In genomic region chr1:172360960-172361359, GRCh38 we compare ENCODE assay signal across 12 cellular contexts. TPM values are rescaled to one million over a fixed set of nuclear protein-coding genes. Genes with fewer than 3 reads are reported as not detected.
DNase-seq lines count a peak whose midpoint lies in the region; ATAC-seq, FAIRE-seq and TF ChIP-seq lines count a peak whose summit lies in the region.
"Had no signal": no experiment of that assay in that cellular context is flagged by ENCODE, and none has a peak within 500 bp of the region (broad histone marks: within the 10 kb centered on the region; RNA-seq: fewer than 3 reads in every experiment).

No MANE protein-coding gene starts in this region.

- peaks cover 29% of the 10 kb centered on the region for H3K4me1 Mint-ChIP-seq in activated B cell treated with CpG ODN at 0.5 μM for 24 hours

- ATAC-seq in A549 (no peak), HG02610 (IDR thresholded peaks at IDR 0.05; ENCODE audit: unreplicated experiment) (peak; percentile 40), activated B cell treated with CpG ODN at 0.5 μM for 24 hours (ENCODE audit: low read depth) (peak; percentile 58), GM18909 (IDR thresholded peaks at IDR 0.05; ENCODE audit: poor library complexity, unreplicated experiment) (no peak)
- ATAC-seq: activated T-helper 17 cell treated with anti-CD3 and anti-CD28 coated beads, Interleukin-2, amount 50 U/mL, for 72 hours had no signal

- intact Hi-C loops in activated B cell treated with CpG ODN at 0.5 μM for 24 hours (cut with micrococcal nuclease) = loop anchor here (1.0 kb wide), 2 partner anchors 15 to 38 kb away; no protein-coding TSS in a partner anchor

- no peak overlapping the region for H3K27ac Mint-ChIP-seq in activated B cell treated with CpG ODN at 0.5 μM for 24 hours
- H3K27ac Mint-ChIP-seq: activated T-helper 17 cell treated with anti-CD3 and anti-CD28 coated beads, Interleukin-2, amount 50 U/mL, for 72 hours had no signal

- peak overlapping the region; percentile 66 for H3K4me2 ChIP-seq in A549

- CTCF ChIA-PET in A549 (lab: Yijun Ruan, JAX) (interaction anchor here (1.4 to 3.7 kb wide), 3 partner anchors 18 to 358 kb away, joined by 3 to 21 read pairs (median 4); no protein-coding TSS in a partner anchor), activated B cell treated with CpG ODN at 0.5 μM for 24 hours (lab: Charles Lee) (interaction anchor here (1.0 to 1.4 kb wide), 3 partner anchors 15 to 175 kb away, joined by 3 read pairs; no protein-coding TSS in a partner anchor)

- no peaks in the 10 kb centered on the region for H3K9me3 Mint-ChIP-seq in activated B cell treated with CpG ODN at 0.5 μM for 24 hours
- H3K9me3 Mint-ChIP-seq: activated T-helper 17 cell treated with anti-CD3 and anti-CD28 coated beads, Interleukin-2, amount 50 U/mL, for 72 hours had no signal

- peak overlapping the region; percentile 87 to 93 for H3K27ac ChIP-seq in A549
- peak overlapping the region; percentile 79 to 86 for H3K27ac ChIP-seq in mucosa of rectum (ENCODE audit: low read depth in 2 of 2, low read length in 2 of 2)
- H3K27ac ChIP-seq: brain microvascular endothelial cell, SJSA1 had no signal

- no peak for TF ChIP-seq CTCF in A549 (IDR thresholded peaks at IDR 0.05)
- TF ChIP-seq CTCF in activated B cell treated with CpG ODN at 0.5 μM for 24 hours (IDR thresholded peaks at IDR 0.05) = no peak

- H3K4me1 ChIP-seq in A549 (peaks cover 45% of the 10 kb centered on the region), mucosa of rectum (ENCODE audit: control insufficient read depth in 2 of 2, insufficient read depth in 2 of 2, low read length in 2 of 2) (peaks cover 35 to 41% of the 10 kb centered on the region in 2 donors)

- H3K4me3 ChIP-seq in A549 (no peak overlapping the region), mucosa of rectum (ENCODE audit: low read length in 2 of 2) (no peak overlapping the region)
- H3K4me3 ChIP-seq: SJSA1 had no signal

- no peak for TF ChIP-seq RAD21 in A549 (conservative IDR thresholded peaks at IDR 0.05 in 1 of 2, IDR thresholded peaks at IDR 0.05 in 1 of 2)

- 89% methylated on average over 5 of the region's 5 CpGs for WGBS in A549 (ENCODE audit: missing lambda C conversion rate)

- POLR2A ChIA-PET in A549 (lab: Yijun Ruan, JAX) = interaction anchor here (3.0 to 4.7 kb wide), 2 partner anchors 39 to 106 kb away, joined by 16 to 120 read pairs; no protein-coding TSS in a partner anchor
- POLR2A ChIA-PET in activated B cell treated with CpG ODN at 0.5 μM for 24 hours (lab: Charles Lee) = interaction anchor here (0.6 to 6.0 kb wide), 8 partner anchors 18 to 176 kb away, joined by 3 to 119 read pairs (median 21); no protein-coding TSS in a partner anchor

- DNase-seq in A549 (ENCODE audit: low read depth in 1 of 2, low spot score in 1 of 2) (no peak), activated B cell treated with CpG ODN at 0.5 μM for 24 hours (no peak), UCSD-AML1 (lab: John Stamatoyannopoulos, UW; ENCODE audit: unreplicated experiment) (no peak)
- no peak for DNase-seq in effector CD4-positive, alpha-beta T cell
- DNase-seq in stimulated activated naive CD4-positive, alpha-beta T cell (lab: John Stamatoyannopoulos, UW) = no peak
- DNase-seq: brain microvascular endothelial cell, NCI-H446 treated with DMSO at 0.1 percent for 48 hours had no signal

- no peaks in the 10 kb centered on the region for H3K27me3 ChIP-seq in mucosa of rectum (ENCODE audit: control insufficient read depth in 2 of 2, insufficient read depth in 2 of 2, low read length in 2 of 2)
- H3K27me3 ChIP-seq: brain microvascular endothelial cell, SJSA1 had no signal

- no peak for TF ChIP-seq EP300 in A549 (IDR thresholded peaks at IDR 0.05)

- no peak for TF ChIP-seq POLR2A in A549 (IDR thresholded peaks at IDR 0.05; ENCODE audit: low read length)

- H3K36me3 ChIP-seq in mucosa of rectum (ENCODE audit: control insufficient read depth in 2 of 2, insufficient read depth in 2 of 2, low read length in 2 of 2) = no peaks in the 10 kb centered on the region
- H3K36me3 ChIP-seq: brain microvascular endothelial cell, SJSA1 had no signal

- FAIRE-seq in A549 (lab: Jason Lieb, UNC) = no peak

- H3K36me3 Mint-ChIP-seq in activated B cell treated with CpG ODN at 0.5 μM for 24 hours (ENCODE audit: low read depth) = peaks cover 1% of the 10 kb centered on the region

- peak overlapping the region; percentile 67 for H3K4me3 Mint-ChIP-seq in activated B cell treated with CpG ODN at 0.5 μM for 24 hours
- H3K4me3 Mint-ChIP-seq: activated T-helper 17 cell treated with anti-CD3 and anti-CD28 coated beads, Interleukin-2, amount 50 U/mL, for 72 hours had no signal

- peak overlapping the region in 1 of 2 donors; percentile 37 for H3K9ac ChIP-seq in mucosa of rectum (ENCODE audit: low read depth in 1 of 2, low read length in 2 of 2)

- no peaks in the 10 kb centered on the region for H3K27me3 Mint-ChIP-seq in activated B cell treated with CpG ODN at 0.5 μM for 24 hours
- H3K27me3 Mint-ChIP-seq: activated T-helper 17 cell treated with anti-CD3 and anti-CD28 coated beads, Interleukin-2, amount 50 U/mL, for 72 hours had no signal

- peaks cover 13% of the 10 kb centered on the region; the same call in 2 of the 3 replicates for H3K9me3 ChIP-seq in A549
- no peaks in the 10 kb centered on the region for H3K9me3 ChIP-seq in mucosa of rectum (ENCODE audit: control insufficient read depth in 2 of 2, low read length in 2 of 2)
- H3K9me3 ChIP-seq: SJSA1 had no signal

TF ChIP-seq in A549, 52 proteins besides CTCF, POLR2A, EP300 and RAD21:
- no peak for TF ChIP-seq SMC3 (IDR thresholded peaks at IDR 0.05)
- TF ChIP-seq E2F6 (IDR thresholded peaks at IDR 0.05; ENCODE audit: borderline replicate concordance, low read depth) = no peak
- TF ChIP-seq JUNB (IDR thresholded peaks at IDR 0.05) = no peak
- TF ChIP-seq ZSCAN20 (CRISPR knock-in tag; IDR thresholded peaks at IDR 0.05) = no peak
- TF ChIP-seq EHF (CRISPR knock-in tag; IDR thresholded peaks at IDR 0.05) = no peak
- no peak for TF ChIP-seq HDAC2 (IDR thresholded peaks at IDR 0.05)
- TF ChIP-seq FOXS1 (CRISPR knock-in tag; IDR thresholded peaks at IDR 0.05) = no peak
- TF ChIP-seq ZC3H11A (IDR thresholded peaks at IDR 0.05) = no peak
- no peak for TF ChIP-seq RNF2 (IDR thresholded peaks at IDR 0.05; ENCODE audit: borderline replicate concordance, low read depth)
- no peak for TF ChIP-seq BHLHE40 (IDR thresholded peaks at IDR 0.05; ENCODE audit: low read depth, low read length)
- TF ChIP-seq NFE2L2 (conservative IDR thresholded peaks at IDR 0.05; ENCODE audit: low read length) = no peak
- TF ChIP-seq HOXB13 (CRISPR knock-in tag; IDR thresholded peaks at IDR 0.05; ENCODE audit: low read depth) = no peak
TF ChIP-seq in A549: peak in this region for 0.

RNA-seq across cellular contexts. Expression of gene C1orf105, which starts 59.5 kb away (rescaled TPM):
- polyA plus RNA-seq in A549 (2011; rRNA removed) = 0.38 and 0.40 TPM in 2 replicates
- not detected in 2 replicates for polyA plus RNA-seq in A549 (2012; cell fraction: cytosol; rRNA removed)
- not detected in 2 replicates for polyA plus RNA-seq in A549 (2012; cell fraction: nucleus; rRNA removed)
- not detected in 3 replicates for polyA plus RNA-seq in A549 (2017; fragmentation: RNase III; extraction: RNeasy Plus Mini Kit Qiagen cat#74134 plus additional on column Dnase treatment)
- polyA minus RNA-seq in A549 (2011; rRNA and poly(A)+ RNA removed) = not detected in 2 replicates
- total RNA-seq in activated B cell treated with CpG ODN at 0.5 μM for 24 hours = not detected in 2 replicates
- total RNA-seq: SJSA1 had no signal

Comparison
In these comparisons a context has a peak if more than half of its experiments do, and no peak if none do; other contexts are left out.
1. ATAC-seq: peak in HG02610 (single experiment) and activated B cell treated with CpG ODN at 0.5 μM for 24 hours (single experiment); none in A549 (0 of 2) and GM18909 (single experiment).